12 cellular contexts compared by ENCODE assay signal in the genomic region with DNA sequence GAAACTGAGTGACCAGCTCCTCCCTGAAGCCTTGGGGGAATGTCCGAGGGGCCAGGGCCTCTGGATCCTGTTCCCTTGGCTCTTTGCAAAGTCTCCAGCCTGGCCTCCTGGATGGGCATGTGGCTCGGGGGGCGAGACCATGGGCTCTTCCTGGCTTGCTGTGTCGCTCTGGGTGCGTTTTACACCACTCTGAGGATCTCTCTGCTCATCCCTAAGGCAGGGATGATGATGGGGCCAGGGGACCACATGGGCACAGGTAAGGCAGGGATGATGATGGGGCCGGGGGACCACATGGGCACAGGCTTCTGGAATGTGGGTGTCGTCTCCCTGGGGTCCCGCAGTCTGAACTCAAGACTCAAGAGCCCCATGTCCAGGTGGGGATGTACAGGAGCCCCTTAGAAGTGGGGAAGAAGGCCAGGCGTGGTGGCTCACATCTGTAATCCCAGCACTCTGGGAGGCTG. TPM values are rescaled to one million over a fixed set of nuclear protein-coding genes. Genes with fewer than 3 reads are reported as not detected.
"Had no signal": no experiment of that assay in that cellular context is flagged by ENCODE, and none has a peak within 500 bp of the region (broad histone marks: within the 10 kb centered on the region; RNA-seq: fewer than 3 reads in every experiment).

No MANE protein-coding gene starts in this region.

- FAIRE-seq: astrocyte, bronchial epithelial cell had no signal

- DNase-seq: activated CD4-positive, alpha-beta T cell treated with anti-CD3 and anti-CD28 coated beads, Interleukin-2, amount 50 U/mL, for 48 hours; activated naive CD4-positive, alpha-beta T cell treated with anti-CD3 and anti-CD28 coated beads for 36 hours; foreskin melanocyte; head of caudate nucleus; natural killer cell; T1000 had no signal

- H3K4me3 ChIP-seq: smooth muscle cell had no signal

- H3K4me2 ChIP-seq: smooth muscle cell had no signal

- H3K27ac ChIP-seq: epithelial cell of prostate had no signal

RNA-seq across cellular contexts. Expression of a gene that starts 17.7 kb away (rescaled TPM):
- total RNA-seq: dermis microvascular lymphatic vessel endothelial cell, fibroblast of lung had no signal
- polyA plus RNA-seq: fibroblast of lung, smooth muscle cell had no signal
